ENCODE assay signal across 33 cellular contexts in the genomic region with DNA sequence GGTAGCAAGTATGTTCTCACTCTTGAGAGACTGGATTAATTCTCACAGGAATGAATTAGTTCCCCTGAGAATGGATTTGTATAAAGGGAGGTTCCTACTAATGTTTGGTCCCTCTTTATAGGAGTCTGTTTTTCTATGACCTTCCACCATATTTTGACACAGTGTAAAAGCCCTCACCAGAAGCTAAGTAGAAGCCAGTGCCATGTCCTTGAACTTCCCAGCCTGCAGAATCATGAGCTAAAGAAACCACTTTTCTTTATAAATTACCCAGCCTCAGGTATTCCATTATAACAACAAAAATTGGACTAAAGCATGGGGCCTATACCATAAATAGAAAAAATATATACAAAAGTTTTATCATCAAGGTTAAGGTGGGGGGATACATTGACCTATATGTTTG.
"Had no signal": no experiment of that assay in that cellular context is flagged by ENCODE, and none has a peak within 500 bp of the region (broad histone marks: within the 10 kb centered on the region; RNA-seq: fewer than 3 reads in every experiment).

No MANE protein-coding gene starts in this region.

- H3K27me3 ChIP-seq: adrenal gland, ascending aorta, body of pancreas, brain microvascular endothelial cell, breast epithelium, cardiac muscle cell had no signal

- FAIRE-seq: astrocyte, bronchial epithelial cell had no signal

- DNase-seq: activated effector memory CD4-positive, alpha-beta T cell treated with anti-CD3 and anti-CD28 coated beads, Interleukin-2, amount 50 U/mL, for 16 hours; activated effector memory CD4-positive, alpha-beta T cell treated with Interleukin-2 at 50 U/mL for 16 hours; activated gamma-delta T cell; activated gamma-delta T cell treated with Interleukin-2 at 50 U/mL for 16 hours; activated naive CD4-positive, alpha-beta T cell; activated naive CD4-positive, alpha-beta T cell treated with anti-CD3 and anti-CD28 coated beads for 36 hours; activated naive CD4-positive, alpha-beta T cell treated with anti-CD3 and anti-CD28 coated beads, Interleukin-2, amount 10 ng/mL, durations not matched to agents 7 days and 5 days; activated naive CD4-positive, alpha-beta T cell treated with anti-CD3 and anti-CD28 coated beads, Interleukin-2, amount 50 U/mL, for 16 hours; activated naive CD4-positive, alpha-beta T cell treated with Interleukin-2 at 50 U/mL for 16 hours; activated naive CD8-positive, alpha-beta T cell treated with anti-CD3 and anti-CD28 coated beads for 36 hours; activated naive CD8-positive, alpha-beta T cell treated with anti-CD3 and anti-CD28 coated beads, Interleukin-2, amount 10 ng/mL, durations not matched to agents 7 days and 5 days; activated naive CD8-positive, alpha-beta T cell treated with anti-CD3 and anti-CD28 coated beads, Interleukin-2, amount 50 U/mL, for 24 hours; activated T-cell treated with anti-CD3 and anti-CD28 coated beads, Interleukin-2, amount 50 U/mL, for 24 hours; activated T-cell treated with anti-CD3 and anti-CD28 coated beads, Interleukin-2, amount 50 U/mL, for 4 hours; activated T-cell treated with anti-CD3 and anti-CD28 coated beads, Interleukin-2, amount 50 U/mL, for 48 hours; activated T-cell treated with anti-CD3 and anti-CD28 coated beads, Interleukin-2, amount 50 U/mL, for 72 hours; adrenal gland; amniotic stem cell; amygdala; anterior cingulate cortex; aorta; body of pancreas; brain microvascular endothelial cell; caudate nucleus; central memory CD4-positive, alpha-beta T cell; cerebellar nuclear complex had no signal

- H3K4me3 ChIP-seq: adrenal gland, ascending aorta, body of pancreas, breast epithelium, cardiac muscle cell had no signal

- H3K27ac ChIP-seq: adrenal gland, ascending aorta, body of pancreas, brain microvascular endothelial cell, breast epithelium, cardiac muscle cell had no signal

- H3K36me3 ChIP-seq: adrenal gland, ascending aorta, brain microvascular endothelial cell, breast epithelium, cardiac muscle cell had no signal

- H3K9me3 ChIP-seq: adrenal gland, ascending aorta, body of pancreas, breast epithelium had no signal

- H3K4me1 ChIP-seq: adrenal gland, ascending aorta, body of pancreas, breast epithelium had no signal

- ATAC-seq: activated naive CD4-positive, alpha-beta T cell treated with anti-CD3 and anti-CD28 coated beads, Interleukin-2, amount 50 U/mL, for 72 hours; activated naive CD8-positive, alpha-beta T cell treated with anti-CD3 and anti-CD28 coated beads, Interleukin-2, amount 50 U/mL, for 24 hours; activated T-cell treated with anti-CD3 and anti-CD28 coated beads, Interleukin-2, amount 50 U/mL, for 4 hours; activated T-cell treated with anti-CD3 and anti-CD28 coated beads, Interleukin-2, amount 50 U/mL, for 72 hours; activated T-helper 17 cell treated with anti-CD3 and anti-CD28 coated beads, Interleukin-2, amount 50 U/mL, for 72 hours; body of pancreas had no signal
